In the genomic region with DNA sequence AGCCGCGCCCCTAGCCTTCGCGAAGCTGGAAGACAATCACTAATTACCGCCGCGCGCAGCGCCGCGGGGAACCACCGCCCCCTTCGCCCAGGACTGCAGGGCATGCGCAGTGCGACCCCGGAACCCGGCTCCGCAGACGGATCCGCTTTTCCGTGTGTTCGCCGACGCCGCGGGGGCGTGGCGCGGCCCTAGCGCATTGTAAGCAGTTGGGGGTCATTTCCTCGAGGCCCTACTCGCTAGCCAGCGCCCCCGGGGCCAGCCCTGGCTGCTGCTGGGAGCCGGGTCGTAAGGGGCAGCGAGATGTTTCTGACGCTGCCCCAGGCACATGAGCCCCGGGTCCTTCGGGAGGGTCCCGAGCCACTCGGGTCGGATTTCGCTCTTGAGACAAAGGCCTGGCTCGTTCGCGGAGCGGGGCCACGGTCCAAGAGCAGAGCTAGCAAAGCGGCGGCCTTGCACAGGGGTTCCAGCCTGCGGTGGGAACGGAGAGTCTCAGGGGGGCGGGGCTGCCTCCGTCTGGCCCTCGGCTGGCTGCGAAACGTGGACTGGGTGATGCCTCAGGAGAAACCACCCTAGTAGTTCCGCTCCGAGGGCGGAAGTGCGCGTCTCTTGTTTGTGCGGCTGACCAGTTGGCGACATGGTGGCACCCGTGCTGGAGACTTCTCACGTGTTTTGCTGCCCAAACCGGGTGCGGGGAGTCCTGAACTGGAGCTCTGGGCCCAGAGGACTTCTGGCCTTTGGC, we compare ENCODE assay signal across 1 cellular context.
TF ChIP-seq lines count a peak whose summit lies in the region.

Gene ELP2 (plus strand): TSS at position 600 of the 739 bp plus-strand sequence. CDS start 35 bp downstream, at position 635.
A gene with protein sequence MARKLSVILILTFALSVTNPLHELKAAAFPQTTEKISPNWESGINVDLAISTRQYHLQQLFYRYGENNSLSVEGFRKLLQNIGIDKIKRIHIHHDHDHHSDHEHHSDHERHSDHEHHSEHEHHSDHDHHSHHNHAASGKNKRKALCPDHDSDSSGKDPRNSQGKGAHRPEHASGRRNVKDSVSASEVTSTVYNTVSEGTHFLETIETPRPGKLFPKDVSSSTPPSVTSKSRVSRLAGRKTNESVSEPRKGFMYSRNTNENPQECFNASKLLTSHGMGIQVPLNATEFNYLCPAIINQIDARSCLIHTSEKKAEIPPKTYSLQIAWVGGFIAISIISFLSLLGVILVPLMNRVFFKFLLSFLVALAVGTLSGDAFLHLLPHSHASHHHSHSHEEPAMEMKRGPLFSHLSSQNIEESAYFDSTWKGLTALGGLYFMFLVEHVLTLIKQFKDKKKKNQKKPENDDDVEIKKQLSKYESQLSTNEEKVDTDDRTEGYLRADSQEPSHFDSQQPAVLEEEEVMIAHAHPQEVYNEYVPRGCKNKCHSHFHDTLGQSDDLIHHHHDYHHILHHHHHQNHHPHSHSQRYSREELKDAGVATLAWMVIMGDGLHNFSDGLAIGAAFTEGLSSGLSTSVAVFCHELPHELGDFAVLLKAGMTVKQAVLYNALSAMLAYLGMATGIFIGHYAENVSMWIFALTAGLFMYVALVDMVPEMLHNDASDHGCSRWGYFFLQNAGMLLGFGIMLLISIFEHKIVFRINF (minus strand): TSS at position 41 of the 739 bp plus-strand sequence. CDS start 2,333 bp downstream, outside the sequence.

TF ChIP-seq in HepG2, 621 proteins besides CTCF, POLR2A, EP300 and RAD21 (continued from another document and continues in another):
- TF ChIP-seq, protein P1, sequence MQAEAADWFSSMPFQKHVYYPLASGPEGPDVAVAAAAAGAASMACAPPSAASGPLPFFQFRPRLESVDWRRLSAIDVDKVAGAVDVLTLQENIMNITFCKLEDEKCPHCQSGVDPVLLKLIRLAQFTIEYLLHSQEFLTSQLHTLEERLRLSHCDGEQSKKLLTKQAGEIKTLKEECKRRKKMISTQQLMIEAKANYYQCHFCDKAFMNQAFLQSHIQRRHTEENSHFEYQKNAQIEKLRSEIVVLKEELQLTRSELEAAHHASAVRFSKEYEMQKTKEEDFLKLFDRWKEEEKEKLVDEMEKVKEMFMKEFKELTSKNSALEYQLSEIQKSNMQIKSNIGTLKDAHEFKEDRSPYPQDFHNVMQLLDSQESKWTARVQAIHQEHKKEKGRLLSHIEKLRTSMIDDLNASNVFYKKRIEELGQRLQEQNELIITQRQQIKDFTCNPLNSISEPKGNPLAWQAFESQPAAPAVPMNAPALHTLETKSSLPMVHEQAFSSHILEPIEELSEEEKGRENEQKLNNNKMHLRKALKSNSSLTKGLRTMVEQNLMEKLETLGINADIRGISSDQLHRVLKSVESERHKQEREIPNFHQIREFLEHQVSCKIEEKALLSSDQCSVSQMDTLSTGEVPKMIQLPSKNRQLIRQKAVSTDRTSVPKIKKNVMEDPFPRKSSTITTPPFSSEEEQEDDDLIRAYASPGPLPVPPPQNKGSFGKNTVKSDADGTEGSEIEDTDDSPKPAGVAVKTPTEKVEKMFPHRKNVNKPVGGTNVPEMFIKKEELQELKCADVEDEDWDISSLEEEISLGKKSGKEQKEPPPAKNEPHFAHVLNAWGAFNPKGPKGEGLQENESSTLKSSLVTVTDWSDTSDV (CRISPR knock-in tag; IDR thresholded peaks at IDR 0.05) = peak; percentile 81; the same call in 1 of the 2 replicates
- TF ChIP-seq MAF1 (CRISPR knock-in tag; IDR thresholded peaks at IDR 0.05; ENCODE audit: borderline replicate concordance) (0 out of 2 replicates have a peak, but pooled peaks have one; percentile 85), SP2 (CRISPR knock-in tag; IDR thresholded peaks at IDR 0.05) (no peak; the same call in 1 of the 2 replicates), PHF5A (CRISPR knock-in tag; IDR thresholded peaks at IDR 0.05; ENCODE audit: low read depth, unreplicated experiment) (no peak), ZNF296 (CRISPR knock-in tag; conservative IDR thresholded peaks at IDR 0.05) (no peak), TOE1 (CRISPR knock-in tag; IDR thresholded peaks at IDR 0.05) (no peak; the same call in none of the 2 replicates), ZNF670 (CRISPR knock-in tag; IDR thresholded peaks at IDR 0.05; ENCODE audit: borderline replicate concordance) (peak; percentile 68; the same call in 1 of the 2 replicates), HBP1 (CRISPR knock-in tag; IDR thresholded peaks at IDR 0.05; ENCODE audit: low read depth) (peak; percentile 70; the same call in 1 of the 2 replicates), HDAC1 (CRISPR knock-in tag; IDR thresholded peaks at IDR 0.05) (peak; percentile 93), ZIK1 (CRISPR knock-in tag; IDR thresholded peaks at IDR 0.05; ENCODE audit: borderline replicate concordance, low read depth) (peak; percentile 42), CENPBD1 (CRISPR knock-in tag; IDR thresholded peaks at IDR 0.05; ENCODE audit: borderline replicate concordance, low read depth) (no peak; the same call in 1 of the 2 replicates), MAFG (CRISPR knock-in tag; IDR thresholded peaks at IDR 0.05) (peak; percentile 48; the same call in 1 of the 2 replicates), KAT7 (CRISPR knock-in tag; IDR thresholded peaks at IDR 0.05; ENCODE audit: borderline replicate concordance) (peak; percentile 77), ZNF333 (CRISPR knock-in tag; IDR thresholded peaks at IDR 0.05; ENCODE audit: borderline replicate concordance) (no peak), NAIF1 (CRISPR knock-in tag; IDR thresholded peaks at IDR 0.05; ENCODE audit: borderline replicate concordance) (peak; percentile 74; the same call in 1 of the 2 replicates), MTF1 (CRISPR knock-in tag; IDR thresholded peaks at IDR 0.05) (no peak), CHD2 (IDR thresholded peaks at IDR 0.05; ENCODE audit: low read depth, low read length) (0 out of 2 replicates have a peak, but pooled peaks have one; percentile 11), CBX1 (IDR thresholded peaks at IDR 0.05; ENCODE audit: low read depth) (no peak), ZNF619 (CRISPR knock-in tag; IDR thresholded peaks at IDR 0.05) (peak; percentile 25; the same call in 1 of the 2 replicates), TCF7 (IDR thresholded peaks at IDR 0.05; ENCODE audit: low read depth) (no peak), SAP130 (CRISPR knock-in tag; IDR thresholded peaks at IDR 0.05; ENCODE audit: low read depth) (peak; percentile 96), REXO4 (CRISPR knock-in tag; IDR thresholded peaks at IDR 0.05; ENCODE audit: borderline replicate concordance) (no peak), DMAP1 (CRISPR knock-in tag; IDR thresholded peaks at IDR 0.05) (peak; percentile 98), ZNF24 (IDR thresholded peaks at IDR 0.05) (no peak), NFE2L2 (IDR thresholded peaks at IDR 0.05; ENCODE audit: low read length) (no peak), SOX13 (IDR thresholded peaks at IDR 0.05) (no peak), SOX13 (CRISPR knock-in tag; conservative IDR thresholded peaks at IDR 0.05 in 1 of 2, IDR thresholded peaks at IDR 0.05 in 1 of 2) (peak in 1 of 2 experiments; percentile 40; a peak in 1 of 4 replicates), ARID2 (CRISPR knock-in tag; IDR thresholded peaks at IDR 0.05; ENCODE audit: borderline replicate concordance) (no peak), ZNF138 (CRISPR knock-in tag; IDR thresholded peaks at IDR 0.05; ENCODE audit: low read depth) (no peak; the same call in 1 of the 2 replicates), XRCC5 (optimal IDR thresholded peaks at IDR 0.05; ENCODE audit: low read length) (peak; percentile 82), ATF7 (IDR thresholded peaks at IDR 0.05) (no peak), ATF7 (CRISPR knock-in tag; IDR thresholded peaks at IDR 0.05) (no peak), ZNF335 (CRISPR knock-in tag; IDR thresholded peaks at IDR 0.05) (peak; percentile 36; the same call in 1 of the 2 replicates), FOXP1 (IDR thresholded peaks at IDR 0.05) (no peak), FOXP1 (CRISPR knock-in tag; IDR thresholded peaks at IDR 0.05) (no peak; the same call in 1 of the 2 replicates), KLF12 (CRISPR knock-in tag; IDR thresholded peaks at IDR 0.05; ENCODE audit: borderline replicate concordance) (no peak; the same call in none of the 2 replicates), ZNF251 (CRISPR knock-in tag; IDR thresholded peaks at IDR 0.05) (no peak), ZBTB34 (CRISPR knock-in tag; IDR thresholded peaks at IDR 0.05) (peak; percentile 74; the same call in 1 of the 2 replicates), ETV6 (CRISPR knock-in tag; conservative IDR thresholded peaks at IDR 0.05) (peak; percentile 58), ZNF788 (CRISPR knock-in tag; IDR thresholded peaks at IDR 0.05; ENCODE audit: borderline replicate concordance) (peak; percentile 91; the same call in 1 of the 2 replicates), CC2D1A (CRISPR knock-in tag; IDR thresholded peaks at IDR 0.05) (no peak), IRF2 (CRISPR knock-in tag; IDR thresholded peaks at IDR 0.05) (no peak; the same call in 1 of the 2 replicates), RFX5 (IDR thresholded peaks at IDR 0.05; ENCODE audit: low read depth, low read length) (no peak), LBX2 (CRISPR knock-in tag; IDR thresholded peaks at IDR 0.05; ENCODE audit: borderline replicate concordance) (no peak), NCOA5 (CRISPR knock-in tag; IDR thresholded peaks at IDR 0.05) (0 out of 2 replicates have a peak, but pooled peaks have one; percentile 49), TSC22D2 (CRISPR knock-in tag; IDR thresholded peaks at IDR 0.05; ENCODE audit: borderline replicate concordance) (0 out of 2 replicates have a peak, but pooled peaks have one; percentile 11), E2F1 (CRISPR knock-in tag; IDR thresholded peaks at IDR 0.05) (peak; percentile 47), U2AF2 (IDR thresholded peaks at IDR 0.05; ENCODE audit: low read depth, low read length) (no peak), ELF3 (CRISPR knock-in tag; IDR thresholded peaks at IDR 0.05) (peak; percentile 67), HMGA1 (CRISPR knock-in tag; conservative IDR thresholded peaks at IDR 0.05) (no peak), ZNF777 (CRISPR knock-in tag; IDR thresholded peaks at IDR 0.05) (peak; percentile 64; the same call in 1 of the 2 replicates), MAZ (IDR thresholded peaks at IDR 0.05; ENCODE audit: borderline replicate concordance, low read depth, low read length) (peak; percentile 55; the same call in 1 of the 2 replicates), MAZ (CRISPR knock-in tag; IDR thresholded peaks at IDR 0.05; ENCODE audit: low read depth) (peak; percentile 94), ZNF329 (CRISPR knock-in tag; IDR thresholded peaks at IDR 0.05; ENCODE audit: low read depth) (no peak; the same call in 1 of the 2 replicates), RCOR2 (CRISPR knock-in tag; IDR thresholded peaks at IDR 0.05) (no peak)
- TF ChIP-seq, protein P2, sequence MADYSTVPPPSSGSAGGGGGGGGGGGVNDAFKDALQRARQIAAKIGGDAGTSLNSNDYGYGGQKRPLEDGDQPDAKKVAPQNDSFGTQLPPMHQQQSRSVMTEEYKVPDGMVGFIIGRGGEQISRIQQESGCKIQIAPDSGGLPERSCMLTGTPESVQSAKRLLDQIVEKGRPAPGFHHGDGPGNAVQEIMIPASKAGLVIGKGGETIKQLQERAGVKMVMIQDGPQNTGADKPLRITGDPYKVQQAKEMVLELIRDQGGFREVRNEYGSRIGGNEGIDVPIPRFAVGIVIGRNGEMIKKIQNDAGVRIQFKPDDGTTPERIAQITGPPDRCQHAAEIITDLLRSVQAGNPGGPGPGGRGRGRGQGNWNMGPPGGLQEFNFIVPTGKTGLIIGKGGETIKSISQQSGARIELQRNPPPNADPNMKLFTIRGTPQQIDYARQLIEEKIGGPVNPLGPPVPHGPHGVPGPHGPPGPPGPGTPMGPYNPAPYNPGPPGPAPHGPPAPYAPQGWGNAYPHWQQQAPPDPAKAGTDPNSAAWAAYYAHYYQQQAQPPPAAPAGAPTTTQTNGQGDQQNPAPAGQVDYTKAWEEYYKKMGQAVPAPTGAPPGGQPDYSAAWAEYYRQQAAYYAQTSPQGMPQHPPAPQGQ (CRISPR knock-in tag; IDR thresholded peaks at IDR 0.05; ENCODE audit: borderline replicate concordance) = no peak
- TF ChIP-seq, protein P3, sequence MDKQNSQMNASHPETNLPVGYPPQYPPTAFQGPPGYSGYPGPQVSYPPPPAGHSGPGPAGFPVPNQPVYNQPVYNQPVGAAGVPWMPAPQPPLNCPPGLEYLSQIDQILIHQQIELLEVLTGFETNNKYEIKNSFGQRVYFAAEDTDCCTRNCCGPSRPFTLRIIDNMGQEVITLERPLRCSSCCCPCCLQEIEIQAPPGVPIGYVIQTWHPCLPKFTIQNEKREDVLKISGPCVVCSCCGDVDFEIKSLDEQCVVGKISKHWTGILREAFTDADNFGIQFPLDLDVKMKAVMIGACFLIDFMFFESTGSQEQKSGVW (CRISPR knock-in tag; IDR thresholded peaks at IDR 0.05; ENCODE audit: borderline replicate concordance) = no peak
